1 cellular context compared by ENCODE assay signal in the genomic region with DNA sequence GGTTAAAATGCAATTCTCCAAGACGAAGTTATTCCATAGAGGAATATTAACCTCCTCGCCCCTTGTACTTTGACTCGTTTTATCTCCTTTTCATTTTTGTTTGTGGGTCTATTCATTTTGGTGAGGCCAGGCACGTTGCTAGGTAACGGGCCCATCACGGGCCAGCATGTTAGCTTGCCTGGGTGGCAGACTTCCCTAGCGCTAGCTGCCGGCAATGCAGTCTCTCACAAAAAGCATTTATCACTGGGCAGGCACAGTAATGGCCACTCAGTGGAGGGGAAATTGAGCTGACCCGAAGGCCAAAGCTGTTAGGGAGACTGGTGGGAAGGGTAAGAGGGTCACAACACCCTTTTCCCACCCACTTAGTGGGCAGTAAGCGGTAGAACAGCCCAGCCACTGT.
TF ChIP-seq lines count a peak whose summit lies in the region.

No MANE protein-coding gene starts in this region.

TF ChIP-seq in HepG2, 621 proteins besides CTCF, POLR2A, EP300 and RAD21 (continued from another document):
- TF ChIP-seq, protein P1, sequence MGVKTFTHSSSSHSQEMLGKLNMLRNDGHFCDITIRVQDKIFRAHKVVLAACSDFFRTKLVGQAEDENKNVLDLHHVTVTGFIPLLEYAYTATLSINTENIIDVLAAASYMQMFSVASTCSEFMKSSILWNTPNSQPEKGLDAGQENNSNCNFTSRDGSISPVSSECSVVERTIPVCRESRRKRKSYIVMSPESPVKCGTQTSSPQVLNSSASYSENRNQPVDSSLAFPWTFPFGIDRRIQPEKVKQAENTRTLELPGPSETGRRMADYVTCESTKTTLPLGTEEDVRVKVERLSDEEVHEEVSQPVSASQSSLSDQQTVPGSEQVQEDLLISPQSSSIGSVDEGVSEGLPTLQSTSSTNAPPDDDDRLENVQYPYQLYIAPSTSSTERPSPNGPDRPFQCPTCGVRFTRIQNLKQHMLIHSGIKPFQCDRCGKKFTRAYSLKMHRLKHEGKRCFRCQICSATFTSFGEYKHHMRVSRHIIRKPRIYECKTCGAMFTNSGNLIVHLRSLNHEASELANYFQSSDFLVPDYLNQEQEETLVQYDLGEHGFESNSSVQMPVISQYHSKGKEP (CRISPR knock-in tag; IDR thresholded peaks at IDR 0.05), result no peak
- no peak for TF ChIP-seq NCOA5 (CRISPR knock-in tag; IDR thresholded peaks at IDR 0.05)
- no peak for TF ChIP-seq TBP (CRISPR knock-in tag; IDR thresholded peaks at IDR 0.05)
- TF ChIP-seq TCF7L2 (IDR thresholded peaks at IDR 0.05; ENCODE audit: low read depth, low read length), result no peak
- TF ChIP-seq ZBTB38 (CRISPR knock-in tag; IDR thresholded peaks at IDR 0.05), result no peak
- TF ChIP-seq JDP2 (CRISPR knock-in tag; IDR thresholded peaks at IDR 0.05; ENCODE audit: borderline replicate concordance), result no peak
- TF ChIP-seq, protein P2, sequence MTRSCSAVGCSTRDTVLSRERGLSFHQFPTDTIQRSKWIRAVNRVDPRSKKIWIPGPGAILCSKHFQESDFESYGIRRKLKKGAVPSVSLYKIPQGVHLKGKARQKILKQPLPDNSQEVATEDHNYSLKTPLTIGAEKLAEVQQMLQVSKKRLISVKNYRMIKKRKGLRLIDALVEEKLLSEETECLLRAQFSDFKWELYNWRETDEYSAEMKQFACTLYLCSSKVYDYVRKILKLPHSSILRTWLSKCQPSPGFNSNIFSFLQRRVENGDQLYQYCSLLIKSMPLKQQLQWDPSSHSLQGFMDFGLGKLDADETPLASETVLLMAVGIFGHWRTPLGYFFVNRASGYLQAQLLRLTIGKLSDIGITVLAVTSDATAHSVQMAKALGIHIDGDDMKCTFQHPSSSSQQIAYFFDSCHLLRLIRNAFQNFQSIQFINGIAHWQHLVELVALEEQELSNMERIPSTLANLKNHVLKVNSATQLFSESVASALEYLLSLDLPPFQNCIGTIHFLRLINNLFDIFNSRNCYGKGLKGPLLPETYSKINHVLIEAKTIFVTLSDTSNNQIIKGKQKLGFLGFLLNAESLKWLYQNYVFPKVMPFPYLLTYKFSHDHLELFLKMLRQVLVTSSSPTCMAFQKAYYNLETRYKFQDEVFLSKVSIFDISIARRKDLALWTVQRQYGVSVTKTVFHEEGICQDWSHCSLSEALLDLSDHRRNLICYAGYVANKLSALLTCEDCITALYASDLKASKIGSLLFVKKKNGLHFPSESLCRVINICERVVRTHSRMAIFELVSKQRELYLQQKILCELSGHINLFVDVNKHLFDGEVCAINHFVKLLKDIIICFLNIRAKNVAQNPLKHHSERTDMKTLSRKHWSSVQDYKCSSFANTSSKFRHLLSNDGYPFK (CRISPR knock-in tag; IDR thresholded peaks at IDR 0.05; ENCODE audit: borderline replicate concordance), result no peak
- TF ChIP-seq FIP1L1 (IDR thresholded peaks at IDR 0.05; ENCODE audit: borderline replicate concordance, insufficient read depth, low read depth, low read length), result no peak
- no peak for TF ChIP-seq ZNF589 (CRISPR knock-in tag; conservative IDR thresholded peaks at IDR 0.05)
- no peak for TF ChIP-seq SALL2 (CRISPR knock-in tag; IDR thresholded peaks at IDR 0.05)
TF ChIP-seq in HepG2: peak in this region for 0.
